8 cellular contexts compared by ENCODE assay signal in the genomic region with DNA sequence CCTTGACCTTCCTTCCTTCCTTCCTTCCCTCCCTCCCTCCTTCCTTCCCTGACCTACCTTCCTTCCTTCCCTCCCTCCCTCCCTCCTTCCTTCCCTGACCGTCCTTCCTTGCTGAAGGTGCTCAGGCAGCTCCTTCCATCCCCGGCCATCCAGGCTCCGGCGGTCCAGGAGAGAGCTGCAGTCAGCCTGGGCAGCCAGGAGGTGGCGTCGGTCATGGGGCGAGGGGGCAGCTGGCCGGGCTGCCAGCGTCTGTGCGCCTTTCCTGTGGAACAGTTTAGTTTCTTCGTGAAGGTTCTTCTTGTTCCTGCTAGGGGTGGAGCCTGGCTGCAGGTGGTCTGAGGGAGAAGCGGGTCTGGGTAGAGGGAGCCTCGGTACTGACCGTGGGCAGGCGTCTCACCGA. TPM values are rescaled to one million over a fixed set of nuclear protein-coding genes. Genes with fewer than 3 reads are reported as not detected.
A peak's percentile ranks its signal among the peaks of the same experiment; 100 is the strongest.
DNase-seq lines count a peak whose midpoint lies in the region; ATAC-seq and TF ChIP-seq lines count a peak whose summit lies in the region.

No MANE protein-coding gene starts in this region.

- H3K27me3 ChIP-seq in stomach: peaks cover 0 to 47% (median 5%) of the 10 kb centered on the region in 3 donors

- peak; percentile 61 for DNase-seq in activated effector memory CD4-positive, alpha-beta T cell treated with anti-CD3 and anti-CD28 coated beads, Interleukin-2, amount 50 U/mL, for 16 hours
- no peak for DNase-seq in activated effector memory CD4-positive, alpha-beta T cell treated with Interleukin-2 at 50 U/mL for 16 hours
- DNase-seq in NCI-H526 treated with DMSO at 0.1 percent for 48 hours (lab: John Stamatoyannopoulos, UW) (peak; percentile 48), fibroblast of the aortic adventitia (ENCODE audit: low read depth) (peak; percentile 1), stomach (peak; percentile 50), SIG-M5 treated with dmso at 0.1 percent for 504 hours (lab: John Stamatoyannopoulos, UW; ENCODE audit: unreplicated experiment) (no peak), medulla oblongata (ENCODE audit: extremely low spot score) (no peak)

- no peak for TF ChIP-seq POLR2A in stomach (IDR thresholded peaks at IDR 0.05)

- no peak overlapping the region for H3K27ac ChIP-seq in stomach

- H3K4me3 ChIP-seq in fibroblast of the aortic adventitia (ENCODE audit: low read depth, low read length) (no peak overlapping the region), stomach (no peak overlapping the region)

- no peak for TF ChIP-seq EP300 in stomach (IDR thresholded peaks at IDR 0.05)

- TF ChIP-seq CTCF in fibroblast of the aortic adventitia (IDR thresholded peaks at IDR 0.05; ENCODE audit: insufficient read depth, low read length): peak; percentile 32
- TF ChIP-seq CTCF in stomach (IDR thresholded peaks at IDR 0.05): peak in 2 of 7 experiments; percentile 19 to 31

- WGBS in stomach, 5 donors: 10 to 23% (median 17%) methylated on average over 8 to 16 of the region's 16 CpGs

- no peaks in the 10 kb centered on the region for H3K36me3 ChIP-seq in stomach

- H3K4me1 ChIP-seq in stomach: no peaks in the 10 kb centered on the region

- intact Hi-C loops in stomach (cut with DNase I; ENCODE audit: low total_unique reads): no loop called here

- ATAC-seq in GM21529 (IDR thresholded peaks at IDR 0.05; ENCODE audit: unreplicated experiment): no peak

- no peaks in the 10 kb centered on the region for H3K9me3 ChIP-seq in stomach

RNA-seq across cellular contexts. Expression of gene GPR35, which starts 15.7 kb away (rescaled TPM):
- total RNA-seq in fibroblast of the aortic adventitia (ENCODE audit: low replicate concordance): 0.09 and 0.25 TPM in 2 replicates
- total RNA-seq in stomach: 10 to 100 TPM; 11.7 to 68.9 (median 21.9) TPM
- polyA plus RNA-seq in stomach: 10 to 100 TPM in 1 of 3 donors, 1 to 10 TPM in 2; 8.5 to 12.8 (median 9.8) TPM

RNA-seq across cellular contexts. Expression of gene AQP12B, which starts 41.7 kb away (rescaled TPM):
- total RNA-seq in fibroblast of the aortic adventitia (ENCODE audit: low replicate concordance): not detected in 2 replicates
- under 1 TPM in 1 of 5 donors, not detected in 4; 0.89 TPM for total RNA-seq in stomach
- under 1 TPM in 1 of 3 donors, not detected in 2; 0.46 TPM for polyA plus RNA-seq in stomach

RNA-seq across cellular contexts. Expression of gene AQP12A, which starts 50.7 kb away (rescaled TPM):
- total RNA-seq in fibroblast of the aortic adventitia (ENCODE audit: low replicate concordance) (not detected in 2 replicates), stomach (not detected)
- not detected for polyA plus RNA-seq in stomach

RNA-seq across cellular contexts. Expression of gene CAPN10, which starts 54.4 kb away (rescaled TPM):
- total RNA-seq in fibroblast of the aortic adventitia (ENCODE audit: low replicate concordance) (14.3 and 44.2 TPM in 2 replicates), stomach (100 to 1,000 TPM in 1 of 5 donors, 10 to 100 TPM in 4; 26.6 to 197 (median 58.3) TPM)
- 10 to 100 TPM; 17.7 to 38.0 (median 23.3) TPM for polyA plus RNA-seq in stomach

Comparison
In these comparisons a context has a peak if more than half of its experiments do, and no peak if none do; other contexts are left out.
1. DNase-seq: peak in activated effector memory CD4-positive, alpha-beta T cell treated with anti-CD3 and anti-CD28 coated beads, Interleukin-2, amount 50 U/mL, for 16 hours (single experiment), NCI-H526 treated with DMSO at 0.1 percent for 48 hours (single experiment), fibroblast of the aortic adventitia (single experiment) and stomach (single experiment); none in activated effector memory CD4-positive, alpha-beta T cell treated with Interleukin-2 at 50 U/mL for 16 hours (single experiment), SIG-M5 treated with dmso at 0.1 percent for 504 hours (single experiment) and medulla oblongata (single experiment).
2. RNA of gene GPR35, which starts 15.7 kb away (total RNA-seq): 11.7 to 68.9 TPM in stomach; 0.09 to 0.25 TPM in fibroblast of the aortic adventitia; every median in the first group is over 10 times any median in the second.